In genomic region chr11:5234390-5234834, GRCh38 we compare ENCODE assay signal across 12 cellular contexts. TPM values are rescaled to one million over a fixed set of nuclear protein-coding genes. Genes with fewer than 3 reads are reported as not detected.
DNase-seq lines count a peak whose midpoint lies in the region; ATAC-seq and TF ChIP-seq lines count a peak whose summit lies in the region.
"Had no signal": no experiment of that assay in that cellular context is flagged by ENCODE, and none has a peak within 500 bp of the region (broad histone marks: within the 10 kb centered on the region; RNA-seq: fewer than 3 reads in every experiment).

HBD (minus strand) TSS chr11:5234483; CDS start chr11:5234433, 50 bp downstream.

- peaks cover 3% of the 10 kb centered on the region for H3K27me3 ChIP-seq in CD8-positive, alpha-beta T cell (ENCODE audit: insufficient read depth, low read length)
- H3K27me3 ChIP-seq in transverse colon, result no peaks in the 10 kb centered on the region

- peak; percentile 87 for ATAC-seq in GM18870 (IDR thresholded peaks at IDR 0.05; ENCODE audit: unreplicated experiment)
- peak; percentile 78 for ATAC-seq in HG02678 (IDR thresholded peaks at IDR 0.05; ENCODE audit: unreplicated experiment)
- no peak for ATAC-seq in CD8-positive, alpha-beta T cell
- no peak for ATAC-seq in omental fat pad (ENCODE audit: low FRiP score)

- TF ChIP-seq CTCF in CD8-positive, alpha-beta T cell (IDR thresholded peaks at IDR 0.05), result no peak
- TF ChIP-seq CTCF in transverse colon (IDR thresholded peaks at IDR 0.05) (no peak), omental fat pad (IDR thresholded peaks at IDR 0.05) (no peak)

- H3K4me1 Mint-ChIP-seq in CD8-positive, alpha-beta T cell (ENCODE audit: low read depth), result no peaks in the 10 kb centered on the region

- CTCF ChIA-PET in CD8-positive, alpha-beta T cell (lab: Charles Lee), result no interaction called here

- no peak for TF ChIP-seq POLR2A in transverse colon (IDR thresholded peaks at IDR 0.05)

- no peak within 1 kb of the TSS for H3K27ac Mint-ChIP-seq in CD8-positive, alpha-beta T cell

- 41 to 75% methylated on average over 1 to 2 of the region's 2 CpGs for WGBS in transverse colon (ENCODE audit: low coverage in 1 of 2), 2 donors

- in situ Hi-C loops in transverse colon (cut with MboI; ENCODE audit: low pct_ligation_motif_present in 1 of 4, low pct_unique_long_range_greater_than_20kb in 1 of 4, low sequenced_read_pairs in 3 of 4), result no loop called here

- no peak within 1 kb of the TSS for H3K4me3 Mint-ChIP-seq in CD8-positive, alpha-beta T cell

- H3K36me3 ChIP-seq in CD8-positive, alpha-beta T cell (ENCODE audit: insufficient read depth, low read length), result no peaks in the 10 kb centered on the region
- H3K36me3 ChIP-seq in transverse colon, result no peaks in the 10 kb centered on the region

- H3K27ac ChIP-seq in CD8-positive, alpha-beta T cell (ENCODE audit: low read depth, low read length), result no peak within 1 kb of the TSS
- no peak within 1 kb of the TSS for H3K27ac ChIP-seq in transverse colon

- H3K36me3 Mint-ChIP-seq in CD8-positive, alpha-beta T cell, result no peaks in the 10 kb centered on the region

- POLR2A ChIA-PET in CD8-positive, alpha-beta T cell (lab: Charles Lee), result no interaction called here

- H3K9me3 ChIP-seq in CD8-positive, alpha-beta T cell (ENCODE audit: low read length), result no peaks in the 10 kb centered on the region
- no peaks in the 10 kb centered on the region for H3K9me3 ChIP-seq in transverse colon

- no peak for TF ChIP-seq EP300 in transverse colon (IDR thresholded peaks at IDR 0.05; ENCODE audit: low read depth)

- DNase-seq in M059J (ENCODE audit: low read depth) (peak; percentile 55), kidney glomerular epithelial cell (lab: John Stamatoyannopoulos, UW) (peak; percentile 22), HCEC 1CT (no peak), transverse colon (no peak), omental fat pad (ENCODE audit: low spot score) (no peak)
- DNase-seq in CD8-positive, alpha-beta T cell, result no peak
- DNase-seq: amygdala, NCI-H1436 treated with DMSO at 0.1 percent for 48 hours, substantia nigra, T-helper 9 cell had no signal

- H3K27me3 Mint-ChIP-seq in CD8-positive, alpha-beta T cell (ENCODE audit: low read depth), result no peaks in the 10 kb centered on the region

- H3K4me1 ChIP-seq in CD8-positive, alpha-beta T cell (ENCODE audit: insufficient read depth, low read length), result no peaks in the 10 kb centered on the region
- no peaks in the 10 kb centered on the region for H3K4me1 ChIP-seq in transverse colon

- H3K9me3 Mint-ChIP-seq in CD8-positive, alpha-beta T cell, result no peaks in the 10 kb centered on the region

- intact Hi-C loops in CD8-positive, alpha-beta T cell (cut with DNase I, micrococcal nuclease), result no loop called here
- intact Hi-C loops in transverse colon (cut with DNase I; ENCODE audit: low total_unique reads), result no loop called here

- no peak within 1 kb of the TSS for H3K4me3 ChIP-seq in CD8-positive, alpha-beta T cell (ENCODE audit: low read depth, low read length)
- H3K4me3 ChIP-seq in transverse colon, result no peak within 1 kb of the TSS

RNA-seq across cellular contexts. Expression of gene HBD, which starts in this region (rescaled TPM):
- total RNA-seq in M059J (2014; rRNA removed; shearing (Covaris generic)), result 0.32 and 0.44 TPM in 2 replicates
- not detected for total RNA-seq in CD8-positive, alpha-beta T cell
- total RNA-seq in transverse colon (not detected), omental fat pad (1 to 10 TPM in 2 of 4 donors, not detected in 2; 1.1 to 3.2 TPM)

Comparison
In these comparisons a context has a peak if more than half of its experiments do, and no peak if none do; other contexts are left out.
1. Peak in DNase-seq in M059J; RNA of the gene not detected or under 1 TPM.
2. ATAC-seq: peak in GM18870 (single experiment) and HG02678 (single experiment); none in CD8-positive, alpha-beta T cell (single experiment) and omental fat pad (single experiment).